In the genomic region with DNA sequence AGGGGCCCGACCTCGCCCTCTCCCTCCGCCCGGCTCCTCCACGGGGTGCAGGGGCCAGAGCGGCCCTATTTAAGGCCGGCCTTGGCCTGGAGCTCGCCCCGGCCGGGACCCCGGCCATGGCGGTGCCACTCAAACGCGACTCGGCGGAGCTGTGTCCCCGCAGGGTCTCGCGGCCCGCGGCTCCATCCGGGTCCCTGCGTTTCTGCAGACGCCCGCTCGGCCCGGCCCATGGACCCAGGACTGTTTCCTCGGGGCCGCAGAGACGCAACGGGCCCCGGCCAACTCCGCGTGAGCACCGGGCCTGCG, we compare ENCODE assay signal across 8 cellular contexts. TPM values are rescaled to one million over a fixed set of nuclear protein-coding genes. Genes with fewer than 3 reads are reported as not detected.
DNase-seq lines count a peak whose midpoint lies in the region; ATAC-seq and TF ChIP-seq lines count a peak whose summit lies in the region.

No MANE protein-coding gene starts in this region.

- H3K27ac Mint-ChIP-seq in activated B cell treated with CpG ODN at 0.5 μM for 24 hours, result peak overlapping the region; percentile 68

- H3K27me3 ChIP-seq in left ventricle myocardium inferior (ENCODE audit: low read depth) (no peaks in the 10 kb centered on the region), iPS-18a (ENCODE audit: control insufficient read depth, insufficient read depth, low read length) (peaks cover 4% of the 10 kb centered on the region), subcutaneous abdominal adipose tissue (ENCODE audit: control insufficient read depth in 5 of 5, insufficient read depth in 4 of 5, low read length in 5 of 5) (no peaks in the 10 kb centered on the region)

- peak overlapping the region; percentile 75 for H3K4me3 Mint-ChIP-seq in activated B cell treated with CpG ODN at 0.5 μM for 24 hours

- intact Hi-C loops in left ventricle myocardium inferior (cut with micrococcal nuclease), result no loop called here
- intact Hi-C loops in left cardiac atrium (cut with DNase I), result no loop called here
- intact Hi-C loops in activated B cell treated with CpG ODN at 0.5 μM for 24 hours (cut with micrococcal nuclease), result loop anchor here (1.0 to 5.0 kb wide), 6 partner anchors 9 to 284 kb away; partner anchors contain the start of genes CAMSAP1, QSOX2, SNAPC4 and UBAC1

- peaks cover 7% of the 10 kb centered on the region for H3K4me1 Mint-ChIP-seq in activated B cell treated with CpG ODN at 0.5 μM for 24 hours

- H3K4me3 ChIP-seq in left ventricle myocardium inferior, result peak overlapping the region; percentile 87
- peak overlapping the region; percentile 70 for H3K4me3 ChIP-seq in iPS-18a (ENCODE audit: low read length)
- peak overlapping the region in 4 of 5 donors; percentile 63 to 81 (median 74) for H3K4me3 ChIP-seq in subcutaneous abdominal adipose tissue (ENCODE audit: low read depth in 1 of 5, low read length in 5 of 5)

- H3K27me3 Mint-ChIP-seq in activated B cell treated with CpG ODN at 0.5 μM for 24 hours, result no peaks in the 10 kb centered on the region

- H3K27ac ChIP-seq in left ventricle myocardium inferior (replicated peaks), result peak overlapping the region; percentile 98
- no peak overlapping the region for H3K27ac ChIP-seq in iPS-18a (ENCODE audit: low read length)
- peak overlapping the region; percentile 77 for H3K27ac ChIP-seq in subcutaneous abdominal adipose tissue (ENCODE audit: low read depth, low read length)

- POLR2A ChIA-PET in activated B cell treated with CpG ODN at 0.5 μM for 24 hours (lab: Charles Lee), result interaction anchor here (0.5 to 2.9 kb wide), 6 partner anchors 8 to 282 kb away, joined by 3 to 16 read pairs (median 6); partner anchors contain the start of genes CAMSAP1, DNLZ, SNAPC4 and UBAC1

- DNase-seq in left ventricle myocardium inferior, result peak; percentile 47
- DNase-seq in left cardiac atrium, result no peak
- no peak for DNase-seq in activated B cell treated with CpG ODN at 0.5 μM for 24 hours
- DNase-seq in NCI-H2029 treated with DMSO at 0.1 percent for 48 hours (lab: John Stamatoyannopoulos, UW), result no peak
- no peak for DNase-seq in NCI-H1092 treated with DMSO at 0.1 percent for 48 hours (lab: John Stamatoyannopoulos, UW)

- no peak for TF ChIP-seq CTCF in left ventricle myocardium inferior (IDR thresholded peaks at IDR 0.05; ENCODE audit: borderline replicate concordance)
- TF ChIP-seq CTCF in activated B cell treated with CpG ODN at 0.5 μM for 24 hours (IDR thresholded peaks at IDR 0.05), result no peak

- peak overlapping the region; percentile 69 for H3K9ac ChIP-seq in iPS-18a (ENCODE audit: low read length)
- H3K9ac ChIP-seq in subcutaneous abdominal adipose tissue (ENCODE audit: low read length in 5 of 5), result peak overlapping the region in 4 of 5 donors; percentile 68 to 83 (median 80)

- peaks cover 39% of the 10 kb centered on the region for H3K4me1 ChIP-seq in left ventricle myocardium inferior
- peaks cover 10% of the 10 kb centered on the region for H3K4me1 ChIP-seq in iPS-18a (ENCODE audit: control insufficient read depth, low read depth, low read length)
- H3K4me1 ChIP-seq in subcutaneous abdominal adipose tissue (ENCODE audit: control insufficient read depth in 5 of 5, insufficient read depth in 5 of 5, low read length in 5 of 5), result peaks cover 2 to 42% (median 26%) of the 10 kb centered on the region in 5 donors

- no peaks in the 10 kb centered on the region for H3K9me3 Mint-ChIP-seq in activated B cell treated with CpG ODN at 0.5 μM for 24 hours

- peaks cover 18% of the 10 kb centered on the region for H3K36me3 ChIP-seq in left ventricle myocardium inferior
- peaks cover 9% of the 10 kb centered on the region for H3K36me3 ChIP-seq in iPS-18a (ENCODE audit: control insufficient read depth, low read depth, low read length)
- peaks cover 0 to 22% (median 18%) of the 10 kb centered on the region in 5 donors for H3K36me3 ChIP-seq in subcutaneous abdominal adipose tissue (ENCODE audit: control insufficient read depth in 5 of 5, insufficient read depth in 5 of 5, low read length in 5 of 5)

- no peak for ATAC-seq in left cardiac atrium
- ATAC-seq in activated B cell treated with CpG ODN at 0.5 μM for 24 hours (ENCODE audit: low read depth), result no peak
- ATAC-seq in HG03095 (IDR thresholded peaks at IDR 0.05; ENCODE audit: unreplicated experiment), result no peak

- peaks cover 17% of the 10 kb centered on the region for H3K36me3 Mint-ChIP-seq in activated B cell treated with CpG ODN at 0.5 μM for 24 hours (ENCODE audit: low read depth)

- CTCF ChIA-PET in activated B cell treated with CpG ODN at 0.5 μM for 24 hours (lab: Charles Lee), result interaction anchor here (0.9 to 8.2 kb wide), 4 partner anchors 8 to 150 kb away, joined by 3 to 68 read pairs (median 4); no protein-coding TSS in a partner anchor

- H3K9me3 ChIP-seq in left ventricle myocardium inferior (replicated peaks), result no peaks in the 10 kb centered on the region
- H3K9me3 ChIP-seq in iPS-18a (ENCODE audit: control insufficient read depth, low read depth, low read length), result no peaks in the 10 kb centered on the region
- no peaks in the 10 kb centered on the region for H3K9me3 ChIP-seq in subcutaneous abdominal adipose tissue (ENCODE audit: control insufficient read depth in 5 of 5, low read length in 5 of 5)

RNA-seq across cellular contexts. Expression of gene TMEM250, which starts 0.7 kb away (rescaled TPM):
- total RNA-seq in left ventricle myocardium inferior (15.1 TPM), left cardiac atrium (10 to 100 TPM; 21.6 to 23.4 TPM), activated B cell treated with CpG ODN at 0.5 μM for 24 hours (23.3 and 23.4 TPM in 2 replicates)

RNA-seq across cellular contexts. Expression of gene NACC2, which starts 22.9 kb away (rescaled TPM):
- total RNA-seq in left ventricle myocardium inferior (29.5 TPM), left cardiac atrium (10 to 100 TPM; 28.6 to 38.5 TPM), activated B cell treated with CpG ODN at 0.5 μM for 24 hours (1.5 and 1.6 TPM in 2 replicates)

Comparison
In these comparisons a context has a peak if more than half of its experiments do, and no peak if none do; other contexts are left out.
1. RNA of gene NACC2, which starts 22.9 kb away (total RNA-seq): 28.6 to 38.5 TPM in left cardiac atrium and 29.5 TPM in left ventricle myocardium inferior (single experiment); 1.5 to 1.6 TPM in activated B cell treated with CpG ODN at 0.5 μM for 24 hours; every median in the first group is over 10 times any median in the second.
2. Peak in every context shown above with its lines, with median percentiles within 50 percentile points of each other: H3K4me3 ChIP-seq.